ENCODE assay signal across 9 cellular contexts in the genomic region with DNA sequence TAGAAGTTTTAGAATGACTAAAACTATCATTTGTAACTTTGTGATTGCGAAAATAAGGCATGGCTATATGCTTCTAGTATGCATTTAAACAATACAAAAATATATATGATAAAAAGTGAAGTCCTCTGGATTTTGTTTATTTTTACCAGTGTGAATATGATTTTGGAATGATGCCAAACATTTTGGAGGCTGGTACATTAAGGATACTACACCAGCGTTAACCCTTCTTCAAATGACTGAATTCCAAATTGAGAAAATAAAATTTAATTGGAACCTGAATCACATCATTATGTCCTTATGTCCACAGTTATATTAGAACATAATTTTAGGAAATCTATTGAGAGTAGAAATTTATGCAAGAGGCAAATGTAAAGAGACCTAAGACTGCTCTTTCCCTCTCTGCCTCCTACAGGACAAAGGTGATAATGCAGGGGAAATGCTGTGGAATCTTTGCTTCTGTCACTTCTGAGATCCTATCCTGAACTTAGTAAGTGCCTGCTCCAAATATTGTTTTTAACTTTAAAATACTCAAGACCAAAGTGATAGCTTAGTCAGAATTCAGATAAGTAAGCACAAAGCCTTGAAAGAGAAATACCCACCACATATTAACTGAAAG.
DNase-seq lines count a peak whose midpoint lies in the region; ATAC-seq and TF ChIP-seq lines count a peak whose summit lies in the region.
"Had no signal": no experiment of that assay in that cellular context is flagged by ENCODE, and none has a peak within 500 bp of the region (broad histone marks: within the 10 kb centered on the region; RNA-seq: fewer than 3 reads in every experiment).

No MANE protein-coding gene starts in this region.

- DNase-seq in EL (peak; percentile 8), WERI-Rb-1 (no peak), kidney tubule cell (ENCODE audit: low spot score) (peak; percentile 16), NCI-H446 treated with DMSO at 0.1 percent for 48 hours (lab: John Stamatoyannopoulos, UW) (no peak), D341Med (ENCODE audit: low spot score) (no peak), NCI-H2029 treated with DMSO at 0.1 percent for 48 hours (lab: John Stamatoyannopoulos, UW) (no peak)
- DNase-seq in activated CD8-positive, alpha-beta memory T cell treated with anti-CD3 and anti-CD28 coated beads, Interleukin-2, amount 10 ng/mL, durations not matched to agents 7 days and 5 days, result no peak
- DNase-seq: left cardiac atrium had no signal

- H3K27me3 Mint-ChIP-seq in activated CD8-positive, alpha-beta memory T cell treated with anti-CD3 and anti-CD28 coated beads, Interleukin-2, amount 10 ng/mL, durations not matched to agents 7 days and 5 days, result peaks cover 3% of the 10 kb centered on the region

- TF ChIP-seq EP300 in Ishikawa (IDR thresholded peaks at IDR 0.05; ENCODE audit: borderline replicate concordance), result no peak

- no peaks in the 10 kb centered on the region for H3K36me3 ChIP-seq in WERI-Rb-1

- no peaks in the 10 kb centered on the region for H3K27me3 ChIP-seq in WERI-Rb-1 (ENCODE audit: insufficient read depth, low read depth, severe bottlenecking)

- peak; percentile 38 for TF ChIP-seq RAD21 in Ishikawa (IDR thresholded peaks at IDR 0.05; ENCODE audit: low read depth)

- H3K27ac ChIP-seq in WERI-Rb-1, result no peak overlapping the region

- no peaks in the 10 kb centered on the region for H3K4me1 Mint-ChIP-seq in activated CD8-positive, alpha-beta memory T cell treated with anti-CD3 and anti-CD28 coated beads, Interleukin-2, amount 10 ng/mL, durations not matched to agents 7 days and 5 days

- ATAC-seq in activated CD8-positive, alpha-beta memory T cell treated with anti-CD3 and anti-CD28 coated beads, Interleukin-2, amount 10 ng/mL, durations not matched to agents 7 days and 5 days, result no peak
- ATAC-seq: left cardiac atrium had no signal

- no peak overlapping the region for H3K4me3 Mint-ChIP-seq in activated CD8-positive, alpha-beta memory T cell treated with anti-CD3 and anti-CD28 coated beads, Interleukin-2, amount 10 ng/mL, durations not matched to agents 7 days and 5 days

- CTCF ChIA-PET in activated CD8-positive, alpha-beta memory T cell treated with anti-CD3 and anti-CD28 coated beads, Interleukin-2, amount 10 ng/mL, durations not matched to agents 7 days and 5 days (lab: Charles Lee), result no interaction called here

- H3K9me3 Mint-ChIP-seq in activated CD8-positive, alpha-beta memory T cell treated with anti-CD3 and anti-CD28 coated beads, Interleukin-2, amount 10 ng/mL, durations not matched to agents 7 days and 5 days (ENCODE audit: low read depth), result no peaks in the 10 kb centered on the region

- no peaks in the 10 kb centered on the region for H3K36me3 Mint-ChIP-seq in activated CD8-positive, alpha-beta memory T cell treated with anti-CD3 and anti-CD28 coated beads, Interleukin-2, amount 10 ng/mL, durations not matched to agents 7 days and 5 days

- H3K9me3 ChIP-seq in WERI-Rb-1 (ENCODE audit: severe bottlenecking), result no peaks in the 10 kb centered on the region

- H3K27ac Mint-ChIP-seq in activated CD8-positive, alpha-beta memory T cell treated with anti-CD3 and anti-CD28 coated beads, Interleukin-2, amount 10 ng/mL, durations not matched to agents 7 days and 5 days, result no peak overlapping the region

- peak; percentile 55 for TF ChIP-seq CTCF in WERI-Rb-1 (IDR thresholded peaks at IDR 0.05; ENCODE audit: low read depth, low read length)

- H3K4me3 ChIP-seq in WERI-Rb-1 (ENCODE audit: low read depth, low read length), result no peak overlapping the region

TF ChIP-seq in Ishikawa, 13 proteins besides CTCF, POLR2A, EP300 and RAD21:
- no peak for TF ChIP-seq TAF1 (IDR thresholded peaks at IDR 0.05; ENCODE audit: low read depth)
- no peak for TF ChIP-seq TCF12 (IDR thresholded peaks at IDR 0.05; ENCODE audit: low read depth)
- no peak for TF ChIP-seq CREB1 (IDR thresholded peaks at IDR 0.05; ENCODE audit: low read depth)
- TF ChIP-seq EGR1 (IDR thresholded peaks at IDR 0.05), result no peak
- TF ChIP-seq NFIC (IDR thresholded peaks at IDR 0.05), result no peak
- TF ChIP-seq, protein P1, sequence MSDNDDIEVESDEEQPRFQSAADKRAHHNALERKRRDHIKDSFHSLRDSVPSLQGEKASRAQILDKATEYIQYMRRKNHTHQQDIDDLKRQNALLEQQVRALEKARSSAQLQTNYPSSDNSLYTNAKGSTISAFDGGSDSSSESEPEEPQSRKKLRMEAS (IDR thresholded peaks at IDR 0.05), result no peak
- TF ChIP-seq FOXM1 (IDR thresholded peaks at IDR 0.05; ENCODE audit: borderline replicate concordance, low read depth), result no peak
- TF ChIP-seq, protein P2, sequence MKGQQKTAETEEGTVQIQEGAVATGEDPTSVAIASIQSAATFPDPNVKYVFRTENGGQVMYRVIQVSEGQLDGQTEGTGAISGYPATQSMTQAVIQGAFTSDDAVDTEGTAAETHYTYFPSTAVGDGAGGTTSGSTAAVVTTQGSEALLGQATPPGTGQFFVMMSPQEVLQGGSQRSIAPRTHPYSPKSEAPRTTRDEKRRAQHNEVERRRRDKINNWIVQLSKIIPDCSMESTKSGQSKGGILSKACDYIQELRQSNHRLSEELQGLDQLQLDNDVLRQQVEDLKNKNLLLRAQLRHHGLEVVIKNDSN (IDR thresholded peaks at IDR 0.05), result no peak
- TF ChIP-seq CEBPB (IDR thresholded peaks at IDR 0.05), result no peak
- TF ChIP-seq, protein P3, sequence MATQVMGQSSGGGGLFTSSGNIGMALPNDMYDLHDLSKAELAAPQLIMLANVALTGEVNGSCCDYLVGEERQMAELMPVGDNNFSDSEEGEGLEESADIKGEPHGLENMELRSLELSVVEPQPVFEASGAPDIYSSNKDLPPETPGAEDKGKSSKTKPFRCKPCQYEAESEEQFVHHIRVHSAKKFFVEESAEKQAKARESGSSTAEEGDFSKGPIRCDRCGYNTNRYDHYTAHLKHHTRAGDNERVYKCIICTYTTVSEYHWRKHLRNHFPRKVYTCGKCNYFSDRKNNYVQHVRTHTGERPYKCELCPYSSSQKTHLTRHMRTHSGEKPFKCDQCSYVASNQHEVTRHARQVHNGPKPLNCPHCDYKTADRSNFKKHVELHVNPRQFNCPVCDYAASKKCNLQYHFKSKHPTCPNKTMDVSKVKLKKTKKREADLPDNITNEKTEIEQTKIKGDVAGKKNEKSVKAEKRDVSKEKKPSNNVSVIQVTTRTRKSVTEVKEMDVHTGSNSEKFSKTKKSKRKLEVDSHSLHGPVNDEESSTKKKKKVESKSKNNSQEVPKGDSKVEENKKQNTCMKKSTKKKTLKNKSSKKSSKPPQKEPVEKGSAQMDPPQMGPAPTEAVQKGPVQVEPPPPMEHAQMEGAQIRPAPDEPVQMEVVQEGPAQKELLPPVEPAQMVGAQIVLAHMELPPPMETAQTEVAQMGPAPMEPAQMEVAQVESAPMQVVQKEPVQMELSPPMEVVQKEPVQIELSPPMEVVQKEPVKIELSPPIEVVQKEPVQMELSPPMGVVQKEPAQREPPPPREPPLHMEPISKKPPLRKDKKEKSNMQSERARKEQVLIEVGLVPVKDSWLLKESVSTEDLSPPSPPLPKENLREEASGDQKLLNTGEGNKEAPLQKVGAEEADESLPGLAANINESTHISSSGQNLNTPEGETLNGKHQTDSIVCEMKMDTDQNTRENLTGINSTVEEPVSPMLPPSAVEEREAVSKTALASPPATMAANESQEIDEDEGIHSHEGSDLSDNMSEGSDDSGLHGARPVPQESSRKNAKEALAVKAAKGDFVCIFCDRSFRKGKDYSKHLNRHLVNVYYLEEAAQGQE (IDR thresholded peaks at IDR 0.05; ENCODE audit: low read depth), result no peak
- TF ChIP-seq YY1 (IDR thresholded peaks at IDR 0.05; ENCODE audit: low read depth), result no peak

Comparison
In these comparisons a context has a peak if more than half of its experiments do, and no peak if none do; other contexts are left out.
1. DNase-seq: peak in EL (single experiment) and kidney tubule cell (single experiment); none in WERI-Rb-1 (single experiment), NCI-H446 treated with DMSO at 0.1 percent for 48 hours (single experiment), D341Med (single experiment), activated CD8-positive, alpha-beta memory T cell treated with anti-CD3 and anti-CD28 coated beads, Interleukin-2, amount 10 ng/mL, durations not matched to agents 7 days and 5 days (single experiment) and NCI-H2029 treated with DMSO at 0.1 percent for 48 hours (single experiment).